In the genomic region with DNA sequence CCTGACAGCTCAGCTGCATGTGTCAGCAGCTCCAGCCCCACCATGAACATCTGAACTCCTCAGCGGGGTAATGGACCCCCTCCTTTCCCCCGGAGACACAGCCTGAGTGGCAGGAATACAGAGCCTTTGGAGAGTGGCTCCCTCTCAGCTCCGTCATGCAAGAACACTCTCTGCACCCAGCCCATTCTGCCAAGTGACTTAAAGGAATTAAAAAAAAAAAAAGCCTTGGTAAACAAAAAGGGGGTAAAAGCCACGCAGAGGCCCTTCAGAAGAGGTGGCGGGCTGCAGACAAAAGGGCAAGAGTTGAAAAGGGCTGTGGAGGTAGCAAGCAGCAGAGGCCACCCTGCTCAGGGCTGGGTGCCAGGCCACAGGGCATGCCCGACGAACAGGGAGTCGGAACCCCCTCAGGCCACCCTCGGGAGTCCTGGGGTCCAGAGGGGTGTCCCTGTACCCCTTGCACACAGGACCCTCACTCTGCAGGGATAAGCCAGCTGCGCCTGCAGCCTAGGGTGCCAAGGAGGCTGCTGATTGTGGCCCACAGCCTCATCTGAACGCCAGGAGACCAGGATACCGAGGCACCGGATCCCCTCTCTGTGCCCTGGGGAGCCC, we compare ENCODE assay signal across 25 cellular contexts.
A peak's percentile ranks its signal among the peaks of the same experiment; 100 is the strongest.
DNase-seq lines count a peak whose midpoint lies in the region; ATAC-seq and TF ChIP-seq lines count a peak whose summit lies in the region.
"Had no signal": no experiment of that assay in that cellular context is flagged by ENCODE, and none has a peak within 500 bp of the region (broad histone marks: within the 10 kb centered on the region; RNA-seq: fewer than 3 reads in every experiment).

No MANE protein-coding gene starts in this region.

- H3K27me3 Mint-ChIP-seq in neural crest cell (ENCODE audit: low read depth): peaks cover 3% of the 10 kb centered on the region
- H3K27me3 Mint-ChIP-seq in activated CD4-positive, alpha-beta memory T cell treated with anti-CD3 and anti-CD28 coated beads, Interleukin-2, amount 10 ng/mL, durations not matched to agents 7 days and 5 days: no peaks in the 10 kb centered on the region
- H3K27me3 Mint-ChIP-seq: T-helper 17 cell had no signal

- H3K27me3 ChIP-seq in BLaER1: no peaks in the 10 kb centered on the region
- H3K27me3 ChIP-seq: stomach had no signal

- no peak overlapping the region; the same call in 1 of the 2 replicates for H3K4me3 ChIP-seq in BLaER1
- H3K4me3 ChIP-seq: smooth muscle cell, stomach had no signal

- peaks cover 53% of the 10 kb centered on the region for H3K4me1 Mint-ChIP-seq in neural crest cell
- H3K4me1 Mint-ChIP-seq in activated CD4-positive, alpha-beta memory T cell treated with anti-CD3 and anti-CD28 coated beads, Interleukin-2, amount 10 ng/mL, durations not matched to agents 7 days and 5 days: no peaks in the 10 kb centered on the region
- H3K4me1 Mint-ChIP-seq: immature natural killer cell had no signal

- CTCF ChIA-PET in activated CD4-positive, alpha-beta memory T cell treated with anti-CD3 and anti-CD28 coated beads, Interleukin-2, amount 10 ng/mL, durations not matched to agents 7 days and 5 days (lab: Charles Lee): no interaction called here

- H3K36me3 ChIP-seq in BLaER1: peaks cover 4% of the 10 kb centered on the region; the same call in 1 of the 2 replicates
- H3K36me3 ChIP-seq: stomach had no signal

- peak overlapping the region; percentile 58 for H3K9ac ChIP-seq in BLaER1

- H3K4me2 ChIP-seq in BLaER1: peak overlapping the region; percentile 88
- H3K4me2 ChIP-seq: smooth muscle cell had no signal

- peak overlapping the region; percentile 70 for H3K27ac ChIP-seq in BLaER1
- H3K27ac ChIP-seq: C4-2B, stomach had no signal

- H3K9me3 ChIP-seq in BLaER1: no peaks in the 10 kb centered on the region
- H3K9me3 ChIP-seq: stomach had no signal

- peaks cover 3% of the 10 kb centered on the region for H3K9me3 Mint-ChIP-seq in neural crest cell
- no peaks in the 10 kb centered on the region for H3K9me3 Mint-ChIP-seq in activated CD4-positive, alpha-beta memory T cell treated with anti-CD3 and anti-CD28 coated beads, Interleukin-2, amount 10 ng/mL, durations not matched to agents 7 days and 5 days
- H3K9me3 Mint-ChIP-seq: activated naive CD4-positive, alpha-beta T cell treated with anti-CD3 and anti-CD28 coated beads, Interleukin-2, amount 50 U/mL, for 72 hours; immature natural killer cell had no signal

- peaks cover 82% of the 10 kb centered on the region for H3K4me1 ChIP-seq in BLaER1

- peaks cover 99% of the 10 kb centered on the region for H4K20me1 ChIP-seq in BLaER1

- POLR2A ChIA-PET in activated CD4-positive, alpha-beta memory T cell treated with anti-CD3 and anti-CD28 coated beads, Interleukin-2, amount 10 ng/mL, durations not matched to agents 7 days and 5 days (lab: Charles Lee): no interaction called here

- DNase-seq in DMS79 treated with DMSO at 0.1 percent for 48 hours (lab: John Stamatoyannopoulos, UW) (peak; percentile 96), astrocyte of the hippocampus (ENCODE audit: low read depth, low spot score) (peak; percentile 43), neural crest cell (ENCODE audit: low read depth, low spot score) (no peak), DMS153 treated with DMSO at 0.1 percent for 48 hours (lab: John Stamatoyannopoulos, UW; ENCODE audit: unreplicated experiment) (no peak)
- DNase-seq in activated CD4-positive, alpha-beta memory T cell treated with anti-CD3 and anti-CD28 coated beads, Interleukin-2, amount 10 ng/mL, durations not matched to agents 7 days and 5 days: no peak
- DNase-seq: activated CD4-positive, alpha-beta T cell treated with anti-CD3 and anti-CD28 coated beads for 1 hour; activated CD8-positive, alpha-beta T cell treated with anti-CD3 and anti-CD28 coated beads, Interleukin-2, amount 10 ng/mL, durations not matched to agents 7 days and 5 days; aorta; caudate nucleus; H7; hypothalamus; immature natural killer cell; left ventricle myocardium superior; OCI-M1; retina; stimulated activated CD4-positive, alpha-beta T cell treated with anti-CD3 and anti-CD28 coated beads, Interleukin-2, amount 100 ng/mL, for 24 hours; stomach; T-helper 17 cell; trophoblast cell had no signal

- TF ChIP-seq CTCF in neural crest cell (conservative IDR thresholded peaks at IDR 0.05): no peak

- peak overlapping the region; percentile 12 for H3K4me3 Mint-ChIP-seq in neural crest cell
- no peak overlapping the region for H3K4me3 Mint-ChIP-seq in activated CD4-positive, alpha-beta memory T cell treated with anti-CD3 and anti-CD28 coated beads, Interleukin-2, amount 10 ng/mL, durations not matched to agents 7 days and 5 days
- H3K4me3 Mint-ChIP-seq: activated CD8-positive, alpha-beta T cell treated with anti-CD3 and anti-CD28 coated beads, Interleukin-2, amount 10 ng/mL, durations not matched to agents 7 days and 5 days; immature natural killer cell; T-helper 17 cell had no signal

- peak overlapping the region; percentile 57 for H3K27ac Mint-ChIP-seq in neural crest cell (ENCODE audit: unreplicated experiment)
- no peak overlapping the region for H3K27ac Mint-ChIP-seq in activated CD4-positive, alpha-beta memory T cell treated with anti-CD3 and anti-CD28 coated beads, Interleukin-2, amount 10 ng/mL, durations not matched to agents 7 days and 5 days
- H3K27ac Mint-ChIP-seq: activated CD8-positive, alpha-beta T cell treated with anti-CD3 and anti-CD28 coated beads, Interleukin-2, amount 10 ng/mL, durations not matched to agents 7 days and 5 days; immature natural killer cell; T-helper 17 cell had no signal

- ATAC-seq in esophagus mucosa: no peak
- ATAC-seq: activated CD8-positive, alpha-beta T cell treated with anti-CD3 and anti-CD28 coated beads, Interleukin-2, amount 10 ng/mL, durations not matched to agents 7 days and 5 days; activated naive CD4-positive, alpha-beta T cell treated with anti-CD3 and anti-CD28 coated beads, Interleukin-2, amount 50 U/mL, for 72 hours; left ventricle myocardium superior; SK-N-SH treated with all-trans-retinoic acid at 6 μM for 48 hours; T-helper 17 cell had no signal

- no peaks in the 10 kb centered on the region for H3K36me3 Mint-ChIP-seq in neural crest cell (ENCODE audit: low read depth)
- no peaks in the 10 kb centered on the region for H3K36me3 Mint-ChIP-seq in activated CD4-positive, alpha-beta memory T cell treated with anti-CD3 and anti-CD28 coated beads, Interleukin-2, amount 10 ng/mL, durations not matched to agents 7 days and 5 days (ENCODE audit: low read depth)
- H3K36me3 Mint-ChIP-seq: activated naive CD4-positive, alpha-beta T cell treated with anti-CD3 and anti-CD28 coated beads, Interleukin-2, amount 50 U/mL, for 72 hours; immature natural killer cell had no signal

Comparison
In these comparisons a context has a peak if more than half of its experiments do, and no peak if none do; other contexts are left out.
1. DNase-seq: peak in DMS79 treated with DMSO at 0.1 percent for 48 hours (single experiment) and astrocyte of the hippocampus (single experiment); none in neural crest cell (single experiment), activated CD4-positive, alpha-beta memory T cell treated with anti-CD3 and anti-CD28 coated beads, Interleukin-2, amount 10 ng/mL, durations not matched to agents 7 days and 5 days (single experiment) and DMS153 treated with DMSO at 0.1 percent for 48 hours (single experiment).